Comparison of ENCODE assay signal across 11 cellular contexts in the genomic region with DNA sequence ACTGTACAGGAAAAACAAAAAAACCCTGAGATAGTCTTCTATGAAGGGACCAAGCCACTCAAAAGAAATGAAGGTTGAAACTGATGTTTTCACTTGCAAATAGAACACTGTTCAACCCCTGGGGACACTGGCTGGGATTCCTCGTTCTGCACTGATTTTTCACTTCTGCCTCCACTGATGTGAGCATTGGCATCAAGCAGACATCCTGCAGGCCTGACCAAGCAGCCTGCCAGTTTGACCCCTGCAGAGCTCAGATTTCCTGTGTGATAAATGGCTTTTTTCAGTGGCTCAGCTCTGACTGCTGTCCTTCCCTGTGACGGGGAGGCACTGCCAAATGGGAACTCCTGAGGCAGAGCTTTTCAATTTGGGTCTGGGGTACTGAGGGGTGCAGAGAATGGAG. TPM values are rescaled to one million over a fixed set of nuclear protein-coding genes. Genes with fewer than 3 reads are reported as not detected.
DNase-seq lines count a peak whose midpoint lies in the region; ATAC-seq and TF ChIP-seq lines count a peak whose summit lies in the region.
"Had no signal": no experiment of that assay in that cellular context is flagged by ENCODE, and none has a peak within 500 bp of the region (broad histone marks: within the 10 kb centered on the region; RNA-seq: fewer than 3 reads in every experiment).

No MANE protein-coding gene starts in this region.

- no peak overlapping the region for H3K4me3 ChIP-seq in trophoblast cell (ENCODE audit: low read depth, low read length)
- H3K4me3 ChIP-seq in sigmoid colon: no peak overlapping the region

- no peaks in the 10 kb centered on the region for H3K27me3 Mint-ChIP-seq in activated CD4-positive, alpha-beta T cell treated with anti-CD3 and anti-CD28 coated beads for 36 hours
- no peaks in the 10 kb centered on the region for H3K27me3 Mint-ChIP-seq in T-cell

- no peak overlapping the region for H3K4ac ChIP-seq in trophoblast cell (ENCODE audit: low read depth, low read length)

- TF ChIP-seq CTCF in sigmoid colon (IDR thresholded peaks at IDR 0.05): no peak

- no peak overlapping the region for H2BK120ac ChIP-seq in trophoblast cell (ENCODE audit: insufficient read depth, low read length, poor library complexity)

- H3K18ac ChIP-seq in trophoblast cell (ENCODE audit: low read length): no peak overlapping the region

- no peak overlapping the region for H2AK5ac ChIP-seq in trophoblast cell (ENCODE audit: low read length)

- no peak overlapping the region for H4K8ac ChIP-seq in trophoblast cell (ENCODE audit: low read depth, low read length)

- no peak overlapping the region for H3K4me3 Mint-ChIP-seq in activated CD4-positive, alpha-beta T cell treated with anti-CD3 and anti-CD28 coated beads for 36 hours
- H3K4me3 Mint-ChIP-seq in T-cell: no peak overlapping the region

- peaks cover 86% of the 10 kb centered on the region for H3K36me3 Mint-ChIP-seq in activated CD4-positive, alpha-beta T cell treated with anti-CD3 and anti-CD28 coated beads for 36 hours (ENCODE audit: low read depth)
- peaks cover 70% of the 10 kb centered on the region for H3K36me3 Mint-ChIP-seq in T-cell

- no peak overlapping the region for H3K14ac ChIP-seq in trophoblast cell (ENCODE audit: low read length)

- no peak overlapping the region for H4K91ac ChIP-seq in trophoblast cell (ENCODE audit: low read depth, low read length)

- H3K4me1 ChIP-seq in trophoblast cell (ENCODE audit: control insufficient read depth in 1 of 2, insufficient read depth in 2 of 2, low read length in 2 of 2) (peaks cover 2 to 16% of the 10 kb centered on the region in 2 experiments), sigmoid colon (no peaks in the 10 kb centered on the region)

- H3K27me3 ChIP-seq in trophoblast cell (ENCODE audit: insufficient read depth, low read length) (no peaks in the 10 kb centered on the region), sigmoid colon (peaks cover 0 to 57% (median 18%) of the 10 kb centered on the region in 3 donors)

- no peaks in the 10 kb centered on the region for H3K9me3 ChIP-seq in trophoblast cell (ENCODE audit: insufficient read depth, low read depth, low read length)
- no peaks in the 10 kb centered on the region for H3K9me3 ChIP-seq in sigmoid colon

- H3K36me3 ChIP-seq in trophoblast cell (ENCODE audit: control insufficient read depth in 1 of 2, insufficient read depth in 2 of 2, low read length in 2 of 2) (peaks cover 8 to 29% of the 10 kb centered on the region in 2 experiments), sigmoid colon (no peaks in the 10 kb centered on the region)

- no peaks in the 10 kb centered on the region for H3K79me2 ChIP-seq in trophoblast cell (ENCODE audit: control insufficient read depth, insufficient read depth, low read length, poor library complexity)

- WGBS in trophoblast cell (ENCODE audit: extremely low coverage, insufficient coverage, insufficient read length): no CpG with 5 or more reads among the region's 2 CpGs
- WGBS in sigmoid colon, 2 donors: 58 to 84% methylated on average over 2 of the region's 2 CpGs

- no peaks in the 10 kb centered on the region for H3K79me1 ChIP-seq in trophoblast cell (ENCODE audit: low read length)

- TF ChIP-seq POLR2A in sigmoid colon (IDR thresholded peaks at IDR 0.05): no peak

- POLR2A ChIA-PET in activated CD4-positive, alpha-beta T cell treated with anti-CD3 and anti-CD28 coated beads for 36 hours (lab: Charles Lee): interaction anchor here (0.7 kb wide), 1 partner anchor 75 kb away, joined by 3 read pairs; no protein-coding TSS in a partner anchor
- POLR2A ChIA-PET in T-cell (lab: Charles Lee): interaction anchor here in 1 of 2 donors (1.2 to 1.5 kb wide), 2 partner anchors 8 to 11 kb away, joined by 3 to 5 read pairs; no protein-coding TSS in a partner anchor

- H3K9me3 Mint-ChIP-seq in activated CD4-positive, alpha-beta T cell treated with anti-CD3 and anti-CD28 coated beads for 36 hours (ENCODE audit: low read depth): no peaks in the 10 kb centered on the region
- H3K9me3 Mint-ChIP-seq in T-cell: no peaks in the 10 kb centered on the region

- H3K27ac ChIP-seq in trophoblast cell (ENCODE audit: low read depth, low read length): peak overlapping the region; percentile 7
- H3K27ac ChIP-seq in sigmoid colon: no peak overlapping the region
- H3K27ac ChIP-seq: HL-60 had no signal

- CTCF ChIA-PET in activated CD4-positive, alpha-beta T cell treated with anti-CD3 and anti-CD28 coated beads for 36 hours (lab: Charles Lee): interaction anchor here (0.6 to 3.6 kb wide), 7 partner anchors 10 to 546 kb away, joined by 3 to 21 read pairs (median 3); no protein-coding TSS in a partner anchor
- CTCF ChIA-PET in T-cell (lab: Charles Lee): interaction anchor here in 1 of 2 donors (0.5 kb wide), 1 partner anchor 38 kb away, joined by 4 read pairs; no protein-coding TSS in a partner anchor

- no peak overlapping the region for H3K23ac ChIP-seq in trophoblast cell (ENCODE audit: low read length)

- peak overlapping the region; percentile 42 for H3K27ac Mint-ChIP-seq in activated CD4-positive, alpha-beta T cell treated with anti-CD3 and anti-CD28 coated beads for 36 hours
- peak overlapping the region; percentile 61 to 80 for H3K27ac Mint-ChIP-seq in T-cell

- H3K9ac ChIP-seq in trophoblast cell (ENCODE audit: low read length): no peak overlapping the region

- no peak overlapping the region for H2BK5ac ChIP-seq in trophoblast cell (ENCODE audit: low read depth, low read length, poor library complexity)

- H2BK12ac ChIP-seq in trophoblast cell (ENCODE audit: low read length): no peak overlapping the region

- DNase-seq in activated CD4-positive, alpha-beta T cell treated with anti-CD3 and anti-CD28 coated beads for 36 hours: no peak
- no peak for DNase-seq in activated CD4-positive, alpha-beta T cell treated with anti-CD3 and anti-CD28 coated beads, Interleukin-2, amount 50 U/mL, for 1 hour
- DNase-seq in T-cell (no peak), trophoblast cell (no peak), COLO668 (lab: John Stamatoyannopoulos, UW; ENCODE audit: unreplicated experiment) (no peak), NCI-H82 (lab: John Stamatoyannopoulos, UW) (no peak), sigmoid colon (no peak)
- DNase-seq: NCI-H2029, small intestine had no signal

- peaks cover 38% of the 10 kb centered on the region for H3K4me1 Mint-ChIP-seq in activated CD4-positive, alpha-beta T cell treated with anti-CD3 and anti-CD28 coated beads for 36 hours
- H3K4me1 Mint-ChIP-seq in T-cell: peaks cover 22 to 30% (median 28%) of the 10 kb centered on the region in 3 donors

- ATAC-seq in activated CD4-positive, alpha-beta T cell treated with anti-CD3 and anti-CD28 coated beads for 36 hours: no peak
- peak; percentile 75 for ATAC-seq in HG02763 (IDR thresholded peaks at IDR 0.05; ENCODE audit: unreplicated experiment)
- ATAC-seq in T-cell (replicated peaks in 1 of 4): no peak

- intact Hi-C loops in activated CD4-positive, alpha-beta T cell treated with anti-CD3 and anti-CD28 coated beads for 36 hours (cut with DNase I, micrococcal nuclease): no loop called here
- intact Hi-C loops in sigmoid colon (cut with DNase I): no loop called here

- no peak overlapping the region for H2AFZ ChIP-seq in trophoblast cell (ENCODE audit: insufficient read depth, low read length, poor library complexity)

- no peak for TF ChIP-seq EP300 in sigmoid colon (IDR thresholded peaks at IDR 0.05)

- no peak overlapping the region for H3K4me2 ChIP-seq in trophoblast cell (ENCODE audit: low read length)

- no peak overlapping the region for H4K12ac ChIP-seq in trophoblast cell (ENCODE audit: low read depth, low read length)

RNA-seq across cellular contexts. Expression of gene RASGRP1, which starts 50.0 kb away (rescaled TPM):
- 100 to 1,000 TPM; 102 to 120 TPM for total RNA-seq in activated CD4-positive, alpha-beta T cell treated with anti-CD3 and anti-CD28 coated beads for 36 hours
- total RNA-seq in T-cell (100 to 1,000 TPM; 118 to 148 (median 131) TPM), sigmoid colon (under 1 TPM in 3 of 4 donors, not detected in 1; 0.33 to 0.71 (median 0.54) TPM)
- polyA plus RNA-seq in trophoblast cell (2013): 19.6 and 22.1 TPM in 2 replicates
- polyA plus RNA-seq in sigmoid colon: 1 to 10 TPM in 2 of 3 donors, not detected in 1; 1.2 to 3.6 TPM

Comparison
In these comparisons a context has a peak if more than half of its experiments do, and no peak if none do; other contexts are left out.
1. RNA of gene RASGRP1, which starts 50.0 kb away (total RNA-seq): 118 to 148 TPM in T-cell and 102 to 120 TPM in activated CD4-positive, alpha-beta T cell treated with anti-CD3 and anti-CD28 coated beads for 36 hours; 0.33 to 0.71 TPM in sigmoid colon; every median in the first group is over 10 times any median in the second.